In the genomic region with DNA sequence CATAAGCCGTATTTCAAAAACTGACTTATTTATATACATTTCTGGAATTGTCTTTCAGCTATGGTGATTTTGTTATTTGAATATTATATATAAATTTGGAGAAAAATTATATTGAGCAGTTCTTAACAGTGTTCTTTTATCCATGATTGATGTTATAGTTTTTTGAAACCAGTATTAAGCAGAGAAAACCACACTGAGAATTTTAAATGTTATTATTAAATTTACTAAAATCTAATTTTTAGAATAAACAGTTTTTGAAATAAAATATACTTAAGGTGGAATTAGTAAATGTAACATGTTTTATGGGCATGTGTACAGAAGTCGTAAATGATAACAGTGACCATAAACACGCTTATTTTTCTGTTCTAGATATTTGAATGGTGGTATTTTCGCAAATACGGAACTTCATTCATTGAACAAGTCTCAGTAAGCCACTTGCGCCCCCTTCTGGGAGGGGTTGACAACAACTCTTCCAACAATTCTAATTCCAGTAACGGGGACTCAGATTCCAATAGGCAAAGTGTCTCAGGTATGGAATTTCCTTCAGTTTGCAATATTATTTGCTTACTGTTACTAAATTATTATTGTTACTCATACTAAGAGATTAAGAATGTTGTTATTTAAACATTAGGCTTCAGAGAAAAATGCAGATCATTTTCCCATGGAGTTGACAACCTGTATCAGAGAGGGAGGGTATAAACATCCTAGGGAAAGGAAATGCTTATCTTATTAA, we compare ENCODE assay signal across 8 cellular contexts.
DNase-seq lines count a peak whose midpoint lies in the region; ATAC-seq, FAIRE-seq and TF ChIP-seq lines count a peak whose summit lies in the region.

No MANE protein-coding gene starts in this region.

- no peak for FAIRE-seq in astrocyte (lab: Jason Lieb, UNC)

- H3K27me3 Mint-ChIP-seq in astrocyte (ENCODE audit: low read depth, unreplicated experiment), result no peaks in the 10 kb centered on the region

- TF ChIP-seq CTCF in astrocyte (IDR thresholded peaks at IDR 0.05; ENCODE audit: insufficient read depth, low read depth, low read length), result peak; percentile 96
- peak; percentile 91 for TF ChIP-seq CTCF in smooth muscle cell (IDR thresholded peaks at IDR 0.05; ENCODE audit: borderline replicate concordance, insufficient read depth, poor library complexity, severe bottlenecking)

- 15% methylated on average over 7 of the region's 7 CpGs for WGBS in smooth muscle cell (ENCODE audit: low lambda C conversion rate)

- no peaks in the 10 kb centered on the region for H3K27me3 ChIP-seq in astrocyte (ENCODE audit: insufficient read depth, low read length)
- H3K27me3 ChIP-seq in smooth muscle cell (ENCODE audit: low read depth), result no peaks in the 10 kb centered on the region

- H3K79me2 ChIP-seq in astrocyte (ENCODE audit: insufficient read depth, low read length) (peaks cover 8% of the 10 kb centered on the region), smooth muscle cell (ENCODE audit: low read depth) (peaks cover 4% of the 10 kb centered on the region)

- H3K9ac ChIP-seq in astrocyte (ENCODE audit: low read length) (no peak overlapping the region), smooth muscle cell (ENCODE audit: low read depth) (no peak overlapping the region)

- H3K9me3 Mint-ChIP-seq in astrocyte (ENCODE audit: unreplicated experiment), result no peaks in the 10 kb centered on the region

- H3K4me1 Mint-ChIP-seq in astrocyte (ENCODE audit: low read depth, unreplicated experiment), result peaks cover 27% of the 10 kb centered on the region

- H3K4me2 ChIP-seq in astrocyte (ENCODE audit: low read length) (no peak overlapping the region), smooth muscle cell (peak overlapping the region; percentile 77)

- H4K20me1 ChIP-seq in astrocyte (ENCODE audit: insufficient read depth, low read length) (peaks cover 7% of the 10 kb centered on the region), smooth muscle cell (ENCODE audit: low read depth) (no peaks in the 10 kb centered on the region)

- H3K4me3 ChIP-seq in astrocyte (ENCODE audit: insufficient read depth, low read depth, low read length) (no peak overlapping the region), smooth muscle cell (peak overlapping the region; percentile 14)

- no peaks in the 10 kb centered on the region for H3K9me3 ChIP-seq in astrocyte (ENCODE audit: insufficient read depth, low read depth, low read length)
- no peaks in the 10 kb centered on the region for H3K9me3 ChIP-seq in smooth muscle cell (replicated peaks; ENCODE audit: low read depth)

- H3K27ac Mint-ChIP-seq in astrocyte (ENCODE audit: unreplicated experiment), result no peak overlapping the region

- H3K36me3 ChIP-seq in astrocyte (ENCODE audit: insufficient read depth, low read length) (no peaks in the 10 kb centered on the region), smooth muscle cell (ENCODE audit: low read depth) (no peaks in the 10 kb centered on the region)

- H3K36me3 Mint-ChIP-seq in astrocyte (ENCODE audit: low read depth, unreplicated experiment), result peaks cover 5% of the 10 kb centered on the region

- H3F3A ChIP-seq in smooth muscle cell (ENCODE audit: low read depth), result peaks cover 3% of the 10 kb centered on the region

- no peak overlapping the region for H3K4me3 Mint-ChIP-seq in astrocyte (ENCODE audit: unreplicated experiment)

- ATAC-seq in HG03469 (IDR thresholded peaks at IDR 0.05; ENCODE audit: unreplicated experiment), result no peak

- H2AFZ ChIP-seq in astrocyte (ENCODE audit: low read depth, low read length) (no peak overlapping the region), smooth muscle cell (ENCODE audit: low read depth) (no peak overlapping the region)

- H3K27ac ChIP-seq in astrocyte (ENCODE audit: low read depth, low read length) (no peak overlapping the region), smooth muscle cell (ENCODE audit: low read depth) (no peak overlapping the region)

- peak; percentile 54 for DNase-seq in SIG-M5 treated with dmso at 0.1 percent for 504 hours (lab: John Stamatoyannopoulos, UW; ENCODE audit: unreplicated experiment)
- DNase-seq in SIG-M5 (lab: John Stamatoyannopoulos, UW), result no peak
- DNase-seq in NCI-H1048 (lab: John Stamatoyannopoulos, UW), result peak; percentile 46
- DNase-seq in T-helper 1 cell, result peak; percentile 33 to 75 (median 53)
- peak; percentile 42 for DNase-seq in astrocyte (ENCODE audit: low read depth)
- peak; percentile 67 to 73 for DNase-seq in hippocampal formation (lab: John Stamatoyannopoulos, UW)
- DNase-seq in smooth muscle cell (lab: John Stamatoyannopoulos, UW; ENCODE audit: unreplicated experiment), result peak; percentile 24

- H3K4me1 ChIP-seq in astrocyte (ENCODE audit: insufficient read depth, low read length) (peaks cover 26% of the 10 kb centered on the region), smooth muscle cell (ENCODE audit: low read depth) (peaks cover 10% of the 10 kb centered on the region)
